In genomic region chr1:198032668-198033067, GRCh38 we compare ENCODE assay signal across 21 cellular contexts.
"Had no signal": no experiment of that assay in that cellular context is flagged by ENCODE, and none has a peak within 500 bp of the region (broad histone marks: within the 10 kb centered on the region; RNA-seq: fewer than 3 reads in every experiment).

No MANE protein-coding gene starts in this region.

- H3K27me3 ChIP-seq: SJSA1 had no signal

- ATAC-seq: HepG2 had no signal

- H3K27ac ChIP-seq: SJSA1, SK-N-MC had no signal

- H3K4me3 ChIP-seq: SJSA1, SK-N-MC had no signal

- DNase-seq: IMR-90, Karpas-422, KG1, MV-4-11, NCI-H1048, NCI-H1105, NCI-H1417, NCI-H1436 treated with DMSO at 0.1 percent for 48 hours, NCI-H187 treated with DMSO at 0.1 percent for 48 hours, NCI-H2081, NCI-H2107, NCI-H2227 treated with DMSO at 0.1 percent for 48 hours, NCI-H524, NCI-H526 treated with DMSO at 0.1 percent for 48 hours, NCI-H748 treated with DMSO at 0.1 percent for 48 hours, Right ventricle myocardium superior, RPMI8226, SIG-M5 had no signal

- H3K36me3 ChIP-seq: SJSA1 had no signal

- H3K9me3 ChIP-seq: SJSA1 had no signal

- H3K4me1 ChIP-seq: SJSA1 had no signal
